ENCODE assay signal across 8 cellular contexts in genomic region chr5:61319388-61320146, GRCh38. TPM values are rescaled to one million over a fixed set of nuclear protein-coding genes. Genes with fewer than 3 reads are reported as not detected.
DNase-seq lines count a peak whose midpoint lies in the region; ATAC-seq and TF ChIP-seq lines count a peak whose summit lies in the region.

No MANE protein-coding gene starts in this region.

- H3K36me3 ChIP-seq in OCI-LY3 (replicated peaks; ENCODE audit: low read depth, low read length), result no peaks in the 10 kb centered on the region
- no peaks in the 10 kb centered on the region for H3K36me3 ChIP-seq in iPS-18a (ENCODE audit: control insufficient read depth, low read depth, low read length)

- CTCF ChIA-PET in activated CD8-positive, alpha-beta T cell treated with anti-CD3 and anti-CD28 coated beads for 36 hours (lab: Charles Lee), result no interaction called here
- CTCF ChIA-PET in activated CD8-positive, alpha-beta T cell treated with anti-CD3 and anti-CD28 coated beads, Interleukin-2, amount 10 ng/mL, durations not matched to agents 7 days and 5 days (lab: Charles Lee), result interaction anchor here (1.4 kb wide), 1 partner anchor 12 kb away, joined by 3 read pairs; no protein-coding TSS in a partner anchor
- CTCF ChIA-PET in activated CD4-positive, alpha-beta memory T cell treated with anti-CD3 and anti-CD28 coated beads for 36 hours (lab: Charles Lee), result interaction anchor here (1.2 kb wide), 1 partner anchor 12 kb away, joined by 4 read pairs; no protein-coding TSS in a partner anchor

- H3K27me3 Mint-ChIP-seq in activated CD8-positive, alpha-beta T cell treated with anti-CD3 and anti-CD28 coated beads for 36 hours, result peaks cover 12% of the 10 kb centered on the region
- H3K27me3 Mint-ChIP-seq in activated CD8-positive, alpha-beta T cell treated with anti-CD3 and anti-CD28 coated beads, Interleukin-2, amount 10 ng/mL, durations not matched to agents 7 days and 5 days (ENCODE audit: low read depth), result peaks cover 29% of the 10 kb centered on the region
- peaks cover 15% of the 10 kb centered on the region for H3K27me3 Mint-ChIP-seq in activated CD4-positive, alpha-beta memory T cell treated with anti-CD3 and anti-CD28 coated beads for 36 hours

- peaks cover 9% of the 10 kb centered on the region for H3K4me1 Mint-ChIP-seq in activated CD8-positive, alpha-beta T cell treated with anti-CD3 and anti-CD28 coated beads for 36 hours (ENCODE audit: low read depth)
- H3K4me1 Mint-ChIP-seq in activated CD8-positive, alpha-beta T cell treated with anti-CD3 and anti-CD28 coated beads, Interleukin-2, amount 10 ng/mL, durations not matched to agents 7 days and 5 days (ENCODE audit: low read depth), result peaks cover 10% of the 10 kb centered on the region
- peaks cover 7% of the 10 kb centered on the region for H3K4me1 Mint-ChIP-seq in activated CD4-positive, alpha-beta memory T cell treated with anti-CD3 and anti-CD28 coated beads for 36 hours (ENCODE audit: low read depth)

- no peak for TF ChIP-seq CTCF in activated CD8-positive, alpha-beta T cell treated with anti-CD3 and anti-CD28 coated beads for 36 hours (IDR thresholded peaks at IDR 0.05)
- TF ChIP-seq CTCF in OCI-LY3 (IDR thresholded peaks at IDR 0.05; ENCODE audit: low read depth, low read length), result no peak

- H3K9ac ChIP-seq in OCI-LY3 (ENCODE audit: low read length), result peak overlapping the region; percentile 57
- H3K9ac ChIP-seq in iPS-18a (ENCODE audit: low read length), result peak overlapping the region; percentile 41

- DNase-seq in activated CD8-positive, alpha-beta T cell treated with anti-CD3 and anti-CD28 coated beads for 36 hours, result peak; percentile 38
- no peak for DNase-seq in activated CD8-positive, alpha-beta T cell treated with anti-CD3 and anti-CD28 coated beads, Interleukin-2, amount 10 ng/mL, durations not matched to agents 7 days and 5 days
- no peak for DNase-seq in NCI-H1105 (lab: John Stamatoyannopoulos, UW)
- DNase-seq in activated CD4-positive, alpha-beta memory T cell treated with anti-CD3 and anti-CD28 coated beads for 36 hours, result no peak

- H3K27ac ChIP-seq in OCI-LY3 (ENCODE audit: low read length), result peak overlapping the region; percentile 85
- peak overlapping the region; percentile 52 for H3K27ac ChIP-seq in iPS-18a (ENCODE audit: low read length)
- peak overlapping the region; percentile 36 for H3K27ac ChIP-seq in temporal lobe (ENCODE audit: low read depth, low read length)

- no peaks in the 10 kb centered on the region for H3K9me3 Mint-ChIP-seq in activated CD8-positive, alpha-beta T cell treated with anti-CD3 and anti-CD28 coated beads for 36 hours
- H3K9me3 Mint-ChIP-seq in activated CD8-positive, alpha-beta T cell treated with anti-CD3 and anti-CD28 coated beads, Interleukin-2, amount 10 ng/mL, durations not matched to agents 7 days and 5 days (ENCODE audit: insufficient read depth), result no peaks in the 10 kb centered on the region
- no peaks in the 10 kb centered on the region for H3K9me3 Mint-ChIP-seq in activated CD4-positive, alpha-beta memory T cell treated with anti-CD3 and anti-CD28 coated beads for 36 hours

- H3K4me3 ChIP-seq in OCI-LY3 (ENCODE audit: low read length) (peak overlapping the region; percentile 76), iPS-18a (ENCODE audit: low read length) (peak overlapping the region; percentile 59)

- H3K36me3 Mint-ChIP-seq in activated CD8-positive, alpha-beta T cell treated with anti-CD3 and anti-CD28 coated beads for 36 hours (ENCODE audit: low read depth), result no peaks in the 10 kb centered on the region
- no peaks in the 10 kb centered on the region for H3K36me3 Mint-ChIP-seq in activated CD8-positive, alpha-beta T cell treated with anti-CD3 and anti-CD28 coated beads, Interleukin-2, amount 10 ng/mL, durations not matched to agents 7 days and 5 days (ENCODE audit: low read depth)
- no peaks in the 10 kb centered on the region for H3K36me3 Mint-ChIP-seq in activated CD4-positive, alpha-beta memory T cell treated with anti-CD3 and anti-CD28 coated beads for 36 hours

- POLR2A ChIA-PET in activated CD8-positive, alpha-beta T cell treated with anti-CD3 and anti-CD28 coated beads for 36 hours (lab: Charles Lee), result interaction anchor here (0.7 to 1.0 kb wide), 2 partner anchors 13 to 334 kb away, joined by 3 to 4 read pairs; no protein-coding TSS in a partner anchor
- POLR2A ChIA-PET in activated CD8-positive, alpha-beta T cell treated with anti-CD3 and anti-CD28 coated beads, Interleukin-2, amount 10 ng/mL, durations not matched to agents 7 days and 5 days (lab: Charles Lee), result no interaction called here
- POLR2A ChIA-PET in activated CD4-positive, alpha-beta memory T cell treated with anti-CD3 and anti-CD28 coated beads for 36 hours (lab: Charles Lee), result no interaction called here

- peak; percentile 51 for ATAC-seq in activated CD8-positive, alpha-beta T cell treated with anti-CD3 and anti-CD28 coated beads for 36 hours
- ATAC-seq in activated CD8-positive, alpha-beta T cell treated with anti-CD3 and anti-CD28 coated beads, Interleukin-2, amount 10 ng/mL, durations not matched to agents 7 days and 5 days, result no peak
- ATAC-seq in HG02973 (IDR thresholded peaks at IDR 0.05; ENCODE audit: unreplicated experiment), result peak; percentile 96

- H4K20me1 ChIP-seq in OCI-LY3 (ENCODE audit: insufficient read depth, low read length), result no peaks in the 10 kb centered on the region

- H3K9me3 ChIP-seq in OCI-LY3 (ENCODE audit: insufficient read depth, low read length) (no peaks in the 10 kb centered on the region), iPS-18a (ENCODE audit: control insufficient read depth, low read depth, low read length) (no peaks in the 10 kb centered on the region)

- no peak overlapping the region for H3K27ac Mint-ChIP-seq in activated CD8-positive, alpha-beta T cell treated with anti-CD3 and anti-CD28 coated beads for 36 hours
- no peak overlapping the region for H3K27ac Mint-ChIP-seq in activated CD8-positive, alpha-beta T cell treated with anti-CD3 and anti-CD28 coated beads, Interleukin-2, amount 10 ng/mL, durations not matched to agents 7 days and 5 days
- H3K27ac Mint-ChIP-seq in activated CD4-positive, alpha-beta memory T cell treated with anti-CD3 and anti-CD28 coated beads for 36 hours, result no peak overlapping the region

- intact Hi-C loops in activated CD8-positive, alpha-beta T cell treated with anti-CD3 and anti-CD28 coated beads for 36 hours (cut with micrococcal nuclease), result no loop called here
- intact Hi-C loops in activated CD4-positive, alpha-beta memory T cell treated with anti-CD3 and anti-CD28 coated beads for 36 hours (cut with micrococcal nuclease), result no loop called here

- H3K4me1 ChIP-seq in OCI-LY3 (ENCODE audit: low read length) (peaks cover 48% of the 10 kb centered on the region), iPS-18a (ENCODE audit: control insufficient read depth, low read depth, low read length) (peaks cover 11% of the 10 kb centered on the region)

- no peak overlapping the region for H3K4me3 Mint-ChIP-seq in activated CD8-positive, alpha-beta T cell treated with anti-CD3 and anti-CD28 coated beads for 36 hours
- no peak overlapping the region for H3K4me3 Mint-ChIP-seq in activated CD8-positive, alpha-beta T cell treated with anti-CD3 and anti-CD28 coated beads, Interleukin-2, amount 10 ng/mL, durations not matched to agents 7 days and 5 days
- no peak overlapping the region for H3K4me3 Mint-ChIP-seq in activated CD4-positive, alpha-beta memory T cell treated with anti-CD3 and anti-CD28 coated beads for 36 hours

- no peaks in the 10 kb centered on the region for H3K27me3 ChIP-seq in OCI-LY3 (ENCODE audit: low read depth, low read length)
- no peaks in the 10 kb centered on the region for H3K27me3 ChIP-seq in iPS-18a (ENCODE audit: control insufficient read depth, insufficient read depth, low read length)

- peak overlapping the region; percentile 98 for H3K4me2 ChIP-seq in OCI-LY3 (ENCODE audit: low read length)

- peak overlapping the region; percentile 71 for H2AFZ ChIP-seq in OCI-LY3 (ENCODE audit: low read depth, low read length)

- H3K79me2 ChIP-seq in OCI-LY3 (ENCODE audit: low read length), result no peaks in the 10 kb centered on the region

RNA-seq across cellular contexts. Expression of gene ZSWIM6, which starts 12.5 kb away (rescaled TPM):
- 1 to 10 TPM; 4.4 TPM for total RNA-seq in activated CD8-positive, alpha-beta T cell treated with anti-CD3 and anti-CD28 coated beads for 36 hours
- 1 to 10 TPM; 2.5 to 2.6 TPM for total RNA-seq in activated CD8-positive, alpha-beta T cell treated with anti-CD3 and anti-CD28 coated beads, Interleukin-2, amount 10 ng/mL, durations not matched to agents 7 days and 5 days
- total RNA-seq in temporal lobe, result 33.2 TPM
- 1 to 10 TPM; 5.5 to 5.7 TPM for total RNA-seq in activated CD4-positive, alpha-beta memory T cell treated with anti-CD3 and anti-CD28 coated beads for 36 hours
